In genomic region chr2:88829607-88830463, GRCh38 we compare ENCODE assay signal across 17 cellular contexts.
DNase-seq lines count a peak whose midpoint lies in the region; ATAC-seq and TF ChIP-seq lines count a peak whose summit lies in the region.
"Had no signal": no experiment of that assay in that cellular context is flagged by ENCODE, and none has a peak within 500 bp of the region (broad histone marks: within the 10 kb centered on the region; RNA-seq: fewer than 3 reads in every experiment).

No MANE protein-coding gene starts in this region.

- H3K27me3 ChIP-seq in right cardiac atrium (ENCODE audit: control insufficient read depth, insufficient read depth) (no peaks in the 10 kb centered on the region), esophagus muscularis mucosa (peaks cover 0 to 28% (median 0%) of the 10 kb centered on the region in 4 donors), psoas muscle (ENCODE audit: insufficient read depth in 3 of 3, low read length in 2 of 3) (peaks cover 0 to 13% (median 0%) of the 10 kb centered on the region in 3 donors)

- 46% methylated on average over 5 of the region's 5 CpGs for WGBS in right cardiac atrium
- 68% methylated on average over 5 of the region's 5 CpGs for WGBS in esophagus muscularis mucosa
- WGBS in psoas muscle, 3 donors: 46 to 53% (median 48%) methylated on average over 5 of the region's 5 CpGs

- H3K4me1 ChIP-seq in right cardiac atrium (ENCODE audit: control insufficient read depth, insufficient read depth, low read length): peaks cover 6% of the 10 kb centered on the region
- peaks cover 0 to 4% (median 0%) of the 10 kb centered on the region in 4 donors for H3K4me1 ChIP-seq in esophagus muscularis mucosa
- H3K4me1 ChIP-seq in psoas muscle: no peaks in the 10 kb centered on the region
- H3K4me1 ChIP-seq: A549 had no signal

- TF ChIP-seq CTCF in esophagus muscularis mucosa (IDR thresholded peaks at IDR 0.05) (no peak), psoas muscle (IDR thresholded peaks at IDR 0.05) (no peak)

- intact Hi-C loops in right cardiac atrium (cut with DNase I) (no loop called here), cardiac septum (cut with DNase I) (loop anchor here (5.0 kb wide), 1 partner anchor 93 kb away; no protein-coding TSS in a partner anchor), esophagus muscularis mucosa (cut with DNase I) (no loop called here), psoas muscle (cut with DNase I) (no loop called here)

- no peak for TF ChIP-seq POLR2A in esophagus muscularis mucosa (IDR thresholded peaks at IDR 0.05; ENCODE audit: low read depth)

- H3K9me3 ChIP-seq in right cardiac atrium (ENCODE audit: control insufficient read depth, low read length) (no peaks in the 10 kb centered on the region), esophagus muscularis mucosa (no peaks in the 10 kb centered on the region), psoas muscle (no peaks in the 10 kb centered on the region)
- H3K9me3 ChIP-seq: A549 had no signal

- H3K27ac ChIP-seq in right cardiac atrium (ENCODE audit: low read length) (peak overlapping the region; percentile 84), esophagus muscularis mucosa (replicated peaks in 1 of 4) (peak overlapping the region in 1 of 4 donors; percentile 48), psoas muscle (no peak overlapping the region)
- H3K27ac ChIP-seq: A549, SK-N-MC had no signal

- no peak for ATAC-seq in right cardiac atrium
- ATAC-seq in HG02884 (IDR thresholded peaks at IDR 0.05; ENCODE audit: unreplicated experiment): no peak
- no peak for ATAC-seq in psoas muscle
- ATAC-seq: A549 had no signal

- H3K4me3 ChIP-seq in right cardiac atrium (ENCODE audit: low read length) (no peak overlapping the region), esophagus muscularis mucosa (no peak overlapping the region), psoas muscle (no peak overlapping the region)
- H3K4me3 ChIP-seq: A549, SK-N-MC had no signal

- H3K36me3 ChIP-seq in esophagus muscularis mucosa (no peaks in the 10 kb centered on the region), psoas muscle (ENCODE audit: insufficient read depth in 1 of 2, low read depth in 1 of 2) (no peaks in the 10 kb centered on the region)

- no peak for TF ChIP-seq EP300 in esophagus muscularis mucosa (IDR thresholded peaks at IDR 0.05)

- DNase-seq in right cardiac atrium: no peak
- DNase-seq in cardiac septum (ENCODE audit: low spot score): no peak
- DNase-seq in NCI-H748 treated with DMSO at 0.1 percent for 48 hours (lab: John Stamatoyannopoulos, UW): peak; percentile 6
- DNase-seq in esophagus muscularis mucosa (ENCODE audit: extremely low spot score): peak; percentile 79
- no peak for DNase-seq in NCI-H510A treated with DMSO at 0.1 percent for 48 hours (lab: John Stamatoyannopoulos, UW)
- no peak for DNase-seq in psoas muscle
- DNase-seq in middle frontal gyrus (ENCODE audit: extremely low spot score, low spot score): no peak
- DNase-seq: Calu3, H9, KG1, NCI-H1436, NCI-H2081 treated with DMSO at 0.1 percent for 48 hours, NCI-H2227 treated with DMSO at 0.1 percent for 48 hours, NCI-H526 treated with DMSO at 0.1 percent for 48 hours had no signal

Comparison
In these comparisons a context has a peak if more than half of its experiments do, and no peak if none do; other contexts are left out.
1. DNase-seq: peak in NCI-H748 treated with DMSO at 0.1 percent for 48 hours (single experiment) and esophagus muscularis mucosa (single experiment); none in right cardiac atrium (0 of 3), cardiac septum (single experiment), NCI-H510A treated with DMSO at 0.1 percent for 48 hours (single experiment), psoas muscle (0 of 2) and middle frontal gyrus (single experiment).